In genomic region chr2:143296089-143296488, GRCh38 we compare ENCODE assay signal across 27 cellular contexts.
A peak's percentile ranks its signal among the peaks of the same experiment; 100 is the strongest.
DNase-seq lines count a peak whose midpoint lies in the region; ATAC-seq, FAIRE-seq and TF ChIP-seq lines count a peak whose summit lies in the region.
"Had no signal": no experiment of that assay in that cellular context is flagged by ENCODE, and none has a peak within 500 bp of the region (broad histone marks: within the 10 kb centered on the region; RNA-seq: fewer than 3 reads in every experiment).

No MANE protein-coding gene starts in this region.

- POLR2A ChIA-PET in K562 (lab: Yijun Ruan, JAX), result no interaction called here

- H3K4me2 ChIP-seq in GM23338, result no peak overlapping the region; the same call in 1 of the 2 replicates
- no peak overlapping the region for H3K4me2 ChIP-seq in K562 (ENCODE audit: insufficient read depth, low read length)

- H3K36me3 ChIP-seq in CD4-positive, CD25-positive, alpha-beta regulatory T cell (ENCODE audit: control insufficient read depth, insufficient read depth, low read length), result peaks cover 19% of the 10 kb centered on the region
- H3K36me3 ChIP-seq in GM23338 (ENCODE audit: insufficient read depth), result no peaks in the 10 kb centered on the region
- no peaks in the 10 kb centered on the region for H3K36me3 ChIP-seq in K562 (ENCODE audit: control insufficient read depth, insufficient read depth, low read length)
- H3K36me3 ChIP-seq: HAP-1, MG63, thyroid gland had no signal

- no peak overlapping the region for H3K4me3 ChIP-seq in CD4-positive, CD25-positive, alpha-beta regulatory T cell (ENCODE audit: low read depth, low read length)
- H3K4me3 ChIP-seq in GM23338, result no peak overlapping the region
- H3K4me3 ChIP-seq in K562, result no peak overlapping the region
- H3K4me3 ChIP-seq: coronary artery, HAP-1, MG63, thyroid gland had no signal

- H2AFZ ChIP-seq in GM23338 (no peak overlapping the region), K562 (ENCODE audit: low read depth, low read length) (no peak overlapping the region)

- peaks cover 16 to 40% (median 30%) of the 10 kb centered on the region in 4 donors for H3K4me1 Mint-ChIP-seq in CD4-positive, CD25-positive, alpha-beta regulatory T cell
- peaks cover 9% of the 10 kb centered on the region; the same call in 2 of the 3 replicates for H3K4me1 Mint-ChIP-seq in GM23338
- H3K4me1 Mint-ChIP-seq: activated CD4-positive, alpha-beta T cell treated with anti-CD3 and anti-CD28 coated beads, Interleukin-2, amount 10 ng/mL, durations not matched to agents 7 days and 5 days; nephron had no signal

- no peaks in the 10 kb centered on the region for H4K20me1 ChIP-seq in GM23338 (replicated peaks; ENCODE audit: insufficient read depth)
- H4K20me1 ChIP-seq in K562 (replicated peaks; ENCODE audit: control insufficient read depth, insufficient read depth, low read length), result no peaks in the 10 kb centered on the region

- H3K79me2 ChIP-seq in GM23338 (replicated peaks; ENCODE audit: insufficient read depth) (no peaks in the 10 kb centered on the region), K562 (ENCODE audit: control insufficient read depth, insufficient read depth, low read length) (no peaks in the 10 kb centered on the region)

- CTCF ChIA-PET in K562 (lab: Yijun Ruan, JAX; ENCODE audit: low intra/inter-chr PET ratio), result no interaction called here

- H3K4me1 ChIP-seq in CD4-positive, CD25-positive, alpha-beta regulatory T cell (ENCODE audit: control insufficient read depth, insufficient read depth, low read length, poor library complexity, severe bottlenecking), result no peaks in the 10 kb centered on the region
- H3K4me1 ChIP-seq in GM23338 (ENCODE audit: insufficient read depth) (0 out of 2 replicates have a peak, but pooled peaks cover 10% of the 10 kb centered on the region), K562 (replicated peaks in 1 of 2; ENCODE audit: control insufficient read depth in 2 of 2, insufficient read depth in 2 of 2, low read length in 2 of 2) (no peaks in the 10 kb centered on the region)
- H3K4me1 ChIP-seq: HAP-1, thyroid gland had no signal

- ATAC-seq in CD4-positive, CD25-positive, alpha-beta regulatory T cell (ENCODE audit: low read depth in 2 of 2), result no peak
- ATAC-seq in GM23338 (peak; percentile 54), K562 (no peak), HG03521 (IDR thresholded peaks at IDR 0.05; ENCODE audit: unreplicated experiment) (no peak), GM21423 (IDR thresholded peaks at IDR 0.05; ENCODE audit: unreplicated experiment) (no peak), GM21367 (IDR thresholded peaks at IDR 0.05; ENCODE audit: unreplicated experiment) (no peak)
- ATAC-seq: HepG2; left cardiac atrium; stimulated activated naive CD8-positive, alpha-beta T cell treated with anti-CD3 and anti-CD28 coated beads, Interleukin-15, Interleukin-2, amounts not matched to agents 100 U/mL and 50 U/mL, for 24 hours had no signal

- H3K9me2 ChIP-seq in GM23338 (ENCODE audit: insufficient read depth), result no peaks in the 10 kb centered on the region

- intact Hi-C loops in K562 (cut with micrococcal nuclease), result no loop called here

- no peak overlapping the region for H3K9ac ChIP-seq in K562 (ENCODE audit: insufficient read depth in 1 of 2, low read depth in 2 of 2, low read length in 2 of 2)

- no peak for DNase-seq in CD4-positive, CD25-positive, alpha-beta regulatory T cell
- DNase-seq in GM23338 (ENCODE audit: low spot score) (peak; percentile 7), NAMALWA (ENCODE audit: low spot score) (peak; percentile 39), K562 (ENCODE audit: extremely low read depth in 1 of 4, low spot score in 3 of 4) (no peak)
- no peak for DNase-seq in activated T-cell treated with anti-CD3 and anti-CD28 coated beads, Interleukin-2, amount 50 U/mL, for 48 hours
- DNase-seq: activated CD4-positive, alpha-beta T cell treated with anti-CD3 and anti-CD28 coated beads, Interleukin-2, amount 10 ng/mL, durations not matched to agents 7 days and 5 days; activated effector memory CD4-positive, alpha-beta T cell treated with anti-CD3 and anti-CD28 coated beads, Interleukin-2, amount 50 U/mL, for 16 hours; DMS 273 treated with DMSO at 0.1 percent for 48 hours; left cardiac atrium; MG63; midbrain; NCI-H187 treated with DMSO at 0.1 percent for 48 hours; NCI-H446; NK-92 treated with Interleukin-12 subunit alpha and Interleukin-12 subunit beta, amount 100 ng/mL, for 24 hours; stimulated activated naive CD8-positive, alpha-beta T cell treated with anti-CD3 and anti-CD28 coated beads, Interleukin-15, Interleukin-2, amounts not matched to agents 100 U/mL and 50 U/mL, for 24 hours; thyroid gland had no signal

- 3% methylated on average over 3 of the region's 3 CpGs for WGBS in K562 (ENCODE audit: insufficient coverage, low coverage, missing lambda C conversion rate)

- H3K9me3 Mint-ChIP-seq in CD4-positive, CD25-positive, alpha-beta regulatory T cell, result peaks cover 0 to 1% (median 0%) of the 10 kb centered on the region in 7 donors
- H3K9me3 Mint-ChIP-seq in GM23338, result no peaks in the 10 kb centered on the region
- H3K9me3 Mint-ChIP-seq: activated CD4-positive, alpha-beta T cell treated with anti-CD3 and anti-CD28 coated beads, Interleukin-2, amount 10 ng/mL, durations not matched to agents 7 days and 5 days; nephron had no signal

- no peak for FAIRE-seq in K562 (lab: Jason Lieb, UNC)
- FAIRE-seq: bronchial epithelial cell, endometrium, G401.6, GM19239, HepG2 had no signal

- peaks cover 32% of the 10 kb centered on the region for H3K36me3 Mint-ChIP-seq in CD4-positive, CD25-positive, alpha-beta regulatory T cell
- no peaks in the 10 kb centered on the region for H3K36me3 Mint-ChIP-seq in GM23338 (ENCODE audit: low read depth)

- no peak overlapping the region for H3K4me3 Mint-ChIP-seq in CD4-positive, CD25-positive, alpha-beta regulatory T cell
- H3K4me3 Mint-ChIP-seq in GM23338, result no peak overlapping the region
- H3K4me3 Mint-ChIP-seq: activated CD4-positive, alpha-beta T cell treated with anti-CD3 and anti-CD28 coated beads, Interleukin-2, amount 10 ng/mL, durations not matched to agents 7 days and 5 days; nephron had no signal

- H3K9me3 ChIP-seq in CD4-positive, CD25-positive, alpha-beta regulatory T cell (ENCODE audit: control insufficient read depth in 2 of 2, low read length in 2 of 2), result no peaks in the 10 kb centered on the region
- no peaks in the 10 kb centered on the region for H3K9me3 ChIP-seq in K562 (replicated peaks; ENCODE audit: control insufficient read depth, insufficient read depth, low read depth, low read length)
- H3K9me3 ChIP-seq: HAP-1, MG63, thyroid gland had no signal

- H3F3A ChIP-seq in GM23338 (replicated peaks; ENCODE audit: low read depth), result no peaks in the 10 kb centered on the region

- peak overlapping the region in 2 of 3 donors; percentile 53 to 64 for H3K27ac Mint-ChIP-seq in CD4-positive, CD25-positive, alpha-beta regulatory T cell
- no peak overlapping the region for H3K27ac Mint-ChIP-seq in GM23338
- H3K27ac Mint-ChIP-seq: activated CD4-positive, alpha-beta T cell treated with anti-CD3 and anti-CD28 coated beads, Interleukin-2, amount 10 ng/mL, durations not matched to agents 7 days and 5 days; nephron had no signal

- in situ Hi-C loops in K562 (cut with MboI), result no loop called here

- no peak for TF ChIP-seq EP300 in K562 (IDR thresholded peaks at IDR 0.05; ENCODE audit: low read length)

- TF ChIP-seq POLR2A in K562 (conservative IDR thresholded peaks at IDR 0.05), result no peak

- H3K27me3 Mint-ChIP-seq in CD4-positive, CD25-positive, alpha-beta regulatory T cell, result no peaks in the 10 kb centered on the region
- no peaks in the 10 kb centered on the region for H3K27me3 Mint-ChIP-seq in GM23338 (ENCODE audit: insufficient read depth, low read depth, poor library complexity)
- H3K27me3 Mint-ChIP-seq: activated CD4-positive, alpha-beta T cell treated with anti-CD3 and anti-CD28 coated beads, Interleukin-2, amount 10 ng/mL, durations not matched to agents 7 days and 5 days had no signal

- no peak for TF ChIP-seq RAD21 in K562 (CRISPR knock-in tag; conservative IDR thresholded peaks at IDR 0.05 in 1 of 2, IDR thresholded peaks at IDR 0.05 in 1 of 2)

- no peaks in the 10 kb centered on the region for H3K27me3 ChIP-seq in CD4-positive, CD25-positive, alpha-beta regulatory T cell (ENCODE audit: control insufficient read depth, insufficient read depth, low read length)
- H3K27me3 ChIP-seq in GM23338 (ENCODE audit: insufficient read depth) (no peaks in the 10 kb centered on the region), K562 (ENCODE audit: control insufficient read depth in 2 of 2, insufficient read depth in 2 of 2, low read length in 2 of 2) (no peaks in the 10 kb centered on the region)
- H3K27me3 ChIP-seq: MG63, thyroid gland had no signal

- no peaks in the 10 kb centered on the region for H3K9me1 ChIP-seq in K562 (ENCODE audit: control insufficient read depth, insufficient read depth, low read length)

- no peak overlapping the region for H3K27ac ChIP-seq in CD4-positive, CD25-positive, alpha-beta regulatory T cell (ENCODE audit: insufficient read depth, low read length, poor library complexity, severe bottlenecking)
- H3K27ac ChIP-seq in GM23338 (ENCODE audit: low read depth) (no peak overlapping the region), K562 (ENCODE audit: extremely low read depth, low read depth, low read length) (no peak overlapping the region)
- H3K27ac ChIP-seq: coronary artery, thyroid gland had no signal

- no peak for TF ChIP-seq CTCF in GM23338 (conservative IDR thresholded peaks at IDR 0.05; ENCODE audit: low read depth in 2 of 2)
- TF ChIP-seq CTCF in K562 (IDR thresholded peaks at IDR 0.05 in 2 of 3, conservative IDR thresholded peaks at IDR 0.05 in 1 of 3; ENCODE audit: insufficient read depth in 2 of 3, low read depth in 1 of 3, low read length in 3 of 3), result no peak

- no TSS peak for BruUV-seq in K562 (replicated peaks; lab: Mats Ljungman, UMichigan)

TF ChIP-seq in GM23338, 12 proteins besides CTCF, POLR2A, EP300 and RAD21 (continues in another document):
- TF ChIP-seq ZNF331 (CRISPR knock-in tag; IDR thresholded peaks at IDR 0.05; ENCODE audit: low read depth), result no peak
- no peak for TF ChIP-seq EZH2 (IDR thresholded peaks at IDR 0.05; ENCODE audit: low read depth, unreplicated experiment)
- no peak for TF ChIP-seq NANOG (IDR thresholded peaks at IDR 0.05; ENCODE audit: borderline replicate concordance)

TF ChIP-seq in K562, 482 proteins besides CTCF, POLR2A, EP300 and RAD21 (continues in another document):
- TF ChIP-seq ZNF511 (CRISPR knock-in tag; IDR thresholded peaks at IDR 0.05) (no peak), COPS2 (conservative IDR thresholded peaks at IDR 0.05) (no peak)

Comparison
In these comparisons a context has a peak if more than half of its experiments do, and no peak if none do; other contexts are left out.
1. DNase-seq: peak in GM23338 (single experiment) and NAMALWA (single experiment); none in CD4-positive, CD25-positive, alpha-beta regulatory T cell (0 of 3), K562 (0 of 4) and activated T-cell treated with anti-CD3 and anti-CD28 coated beads, Interleukin-2, amount 50 U/mL, for 48 hours (0 of 2).